ENCODE assay signal across 28 cellular contexts in the genomic region with DNA sequence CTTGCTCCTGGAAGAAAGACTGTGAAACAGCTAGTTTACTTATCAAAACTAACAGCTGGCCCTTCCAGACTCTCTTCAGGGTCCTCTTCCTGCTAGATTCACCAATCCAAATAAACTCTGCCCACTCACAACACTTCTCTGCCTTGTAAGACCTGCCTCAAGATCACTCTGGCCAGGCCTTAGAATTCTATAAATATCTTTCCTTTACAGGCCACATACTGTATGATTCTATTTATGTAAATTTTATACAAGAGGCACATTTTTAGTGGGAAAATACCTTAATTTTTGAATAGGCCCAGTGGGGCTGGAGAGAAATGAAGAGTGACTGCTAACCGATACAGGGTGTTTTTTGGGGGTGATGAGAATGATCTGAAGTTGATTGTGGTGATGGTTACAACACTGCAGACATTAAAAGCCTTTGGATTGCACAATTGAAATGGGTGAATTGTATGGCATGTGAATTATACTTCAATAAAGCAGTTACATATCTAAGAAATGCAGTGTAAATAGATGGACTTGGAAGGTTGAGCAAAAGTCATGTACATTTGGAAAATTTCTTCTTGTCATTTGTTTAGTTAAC.
A peak's percentile ranks its signal among the peaks of the same experiment; 100 is the strongest.
DNase-seq lines count a peak whose midpoint lies in the region; ATAC-seq, FAIRE-seq and TF ChIP-seq lines count a peak whose summit lies in the region.
"Had no signal": no experiment of that assay in that cellular context is flagged by ENCODE, and none has a peak within 500 bp of the region (broad histone marks: within the 10 kb centered on the region; RNA-seq: fewer than 3 reads in every experiment).

No MANE protein-coding gene starts in this region.

- H3K4me3 Mint-ChIP-seq in chondrocyte (ENCODE audit: unreplicated experiment) (no peak overlapping the region), nephron (no peak overlapping the region)
- H3K4me3 Mint-ChIP-seq: activated CD4-positive, alpha-beta T cell treated with anti-CD3 and anti-CD28 coated beads, Interleukin-2, amount 10 ng/mL, durations not matched to agents 7 days and 5 days; activated CD8-positive, alpha-beta memory T cell treated with anti-CD3 and anti-CD28 coated beads, Interleukin-2, amount 10 ng/mL, durations not matched to agents 7 days and 5 days; stimulated activated memory B cell treated with anti-CD40 and anti-IgM and Interleukin-4, amounts not matched to agents 10 μg/mL and 1 μg/mL and 100 μg/mL, for 72 hours had no signal

- TF ChIP-seq POLR2A in GM12891 (IDR thresholded peaks at IDR 0.05; ENCODE audit: low read depth, low read length) = no peak

- H3K4me2 ChIP-seq in PC-3 (ENCODE audit: low read length) (no peak overlapping the region), Karpas-422 (ENCODE audit: low read depth, low read length, poor library complexity, severe bottlenecking) (no peak overlapping the region)

- no peaks in the 10 kb centered on the region for H3F3A ChIP-seq in PC-3 (ENCODE audit: low read length, unreplicated experiment)

- ATAC-seq in PC-3 = no peak
- ATAC-seq: activated CD8-positive, alpha-beta memory T cell treated with anti-CD3 and anti-CD28 coated beads, Interleukin-2, amount 10 ng/mL, durations not matched to agents 7 days and 5 days; activated naive CD4-positive, alpha-beta T cell treated with anti-CD3 and anti-CD28 coated beads, Interleukin-2, amount 50 U/mL, for 72 hours; HCT116; heart right ventricle; left lobe of liver; stimulated activated memory B cell treated with anti-CD40 and anti-IgM and Interleukin-4, amounts not matched to agents 10 μg/mL and 1 μg/mL and 100 μg/mL, for 72 hours had no signal

- peak; percentile 66 for FAIRE-seq in GM12891 (lab: Jason Lieb, UNC)
- FAIRE-seq: G401.6, HTR-8/SVneo, small intestine had no signal

- CTCF ChIA-PET in PC-3 (lab: Charles Lee) = no interaction called here

- no peak overlapping the region for H2AFZ ChIP-seq in PC-3 (ENCODE audit: low read length)
- H2AFZ ChIP-seq in Karpas-422 (ENCODE audit: low read length) = no peak overlapping the region

- BruUV-seq in PC-3 (replicated peaks; lab: Mats Ljungman, UMichigan) = no TSS peak

- H3K27ac ChIP-seq in PC-3 (ENCODE audit: low read length) (no peak overlapping the region), Karpas-422 (ENCODE audit: low read length) (no peak overlapping the region)
- H3K27ac ChIP-seq: dorsolateral prefrontal cortex, epithelial cell of prostate, heart right ventricle, testis had no signal

- H3K9me3 ChIP-seq in PC-3 (ENCODE audit: low read length) (no peaks in the 10 kb centered on the region), Karpas-422 (ENCODE audit: low read length) (no peaks in the 10 kb centered on the region)
- H3K9me3 ChIP-seq: heart right ventricle, testis had no signal

- H3K9me2 ChIP-seq in PC-3 (replicated peaks; ENCODE audit: low read length) (no peaks in the 10 kb centered on the region), Karpas-422 (replicated peaks; ENCODE audit: insufficient read depth, low read length) (no peaks in the 10 kb centered on the region)

- POLR2A ChIA-PET in PC-3 (lab: Charles Lee; ENCODE audit: unreplicated experiment) = no interaction called here

- H3K36me3 ChIP-seq in PC-3 (ENCODE audit: low read depth, low read length) (no peaks in the 10 kb centered on the region), Karpas-422 (ENCODE audit: insufficient read depth, low read length) (no peaks in the 10 kb centered on the region)
- H3K36me3 ChIP-seq: heart right ventricle had no signal

- H3K27me3 Mint-ChIP-seq in chondrocyte (ENCODE audit: low read depth) (no peaks in the 10 kb centered on the region), nephron (ENCODE audit: low read depth) (no peaks in the 10 kb centered on the region)
- H3K27me3 Mint-ChIP-seq: activated CD4-positive, alpha-beta T cell treated with anti-CD3 and anti-CD28 coated beads, Interleukin-2, amount 10 ng/mL, durations not matched to agents 7 days and 5 days; activated CD8-positive, alpha-beta memory T cell treated with anti-CD3 and anti-CD28 coated beads, Interleukin-2, amount 10 ng/mL, durations not matched to agents 7 days and 5 days; stimulated activated memory B cell treated with anti-CD40 and anti-IgM and Interleukin-4, amounts not matched to agents 10 μg/mL and 1 μg/mL and 100 μg/mL, for 72 hours had no signal

- no peaks in the 10 kb centered on the region for H3K4me1 ChIP-seq in PC-3 (ENCODE audit: insufficient read depth, low read length)
- no peaks in the 10 kb centered on the region for H3K4me1 ChIP-seq in Karpas-422 (ENCODE audit: low read length)
- H3K4me1 ChIP-seq: heart right ventricle, testis had no signal

- no peaks in the 10 kb centered on the region for H3K79me2 ChIP-seq in PC-3 (ENCODE audit: low read length)
- no peaks in the 10 kb centered on the region for H3K79me2 ChIP-seq in Karpas-422 (ENCODE audit: low read length)

- H3K27me3 ChIP-seq in PC-3 (ENCODE audit: low read length) (no peaks in the 10 kb centered on the region), Karpas-422 (ENCODE audit: low read length) (no peaks in the 10 kb centered on the region)
- H3K27me3 ChIP-seq: dorsolateral prefrontal cortex, heart right ventricle, testis had no signal

- peak overlapping the region; percentile 60 for H3K27ac Mint-ChIP-seq in chondrocyte (ENCODE audit: unreplicated experiment)
- peak overlapping the region in 2 of 3 experiments; percentile 34 to 58 for H3K27ac Mint-ChIP-seq in nephron
- H3K27ac Mint-ChIP-seq: activated CD4-positive, alpha-beta T cell treated with anti-CD3 and anti-CD28 coated beads, Interleukin-2, amount 10 ng/mL, durations not matched to agents 7 days and 5 days; activated CD8-positive, alpha-beta memory T cell treated with anti-CD3 and anti-CD28 coated beads, Interleukin-2, amount 10 ng/mL, durations not matched to agents 7 days and 5 days; activated naive CD4-positive, alpha-beta T cell treated with anti-CD3 and anti-CD28 coated beads, Interleukin-2, amount 50 U/mL, for 72 hours; stimulated activated memory B cell treated with anti-CD40 and anti-IgM and Interleukin-4, amounts not matched to agents 10 μg/mL and 1 μg/mL and 100 μg/mL, for 72 hours had no signal

- H3K4me3 ChIP-seq in PC-3 (ENCODE audit: low read length) (no peak overlapping the region), Karpas-422 (ENCODE audit: low read length) (no peak overlapping the region)
- H3K4me3 ChIP-seq: dorsolateral prefrontal cortex, heart right ventricle, testis had no signal

- H3K4me1 Mint-ChIP-seq in chondrocyte (ENCODE audit: low read depth) (peaks cover 16% of the 10 kb centered on the region), nephron (peaks cover 12% of the 10 kb centered on the region)
- H3K4me1 Mint-ChIP-seq: activated CD4-positive, alpha-beta T cell treated with anti-CD3 and anti-CD28 coated beads, Interleukin-2, amount 10 ng/mL, durations not matched to agents 7 days and 5 days; activated CD8-positive, alpha-beta memory T cell treated with anti-CD3 and anti-CD28 coated beads, Interleukin-2, amount 10 ng/mL, durations not matched to agents 7 days and 5 days; stimulated activated memory B cell treated with anti-CD40 and anti-IgM and Interleukin-4, amounts not matched to agents 10 μg/mL and 1 μg/mL and 100 μg/mL, for 72 hours had no signal

- intact Hi-C loops in PC-3 (cut with micrococcal nuclease) = no loop called here

- no peak for DNase-seq in GM12891 (ENCODE audit: insufficient read length, low spot score)
- peak; percentile 4 for DNase-seq in NOMO-1 treated with dmso at 0.1 percent for 144 hours (lab: John Stamatoyannopoulos, UW; ENCODE audit: unreplicated experiment)
- no peak for DNase-seq in chondrocyte (ENCODE audit: low spot score)
- no peak for DNase-seq in COLO829 (ENCODE audit: low spot score)
- no peak for DNase-seq in NCI-H2196 (lab: John Stamatoyannopoulos, UW; ENCODE audit: unreplicated experiment)
- DNase-seq in PC-3 = no peak
- DNase-seq in Karpas-422 = no peak
- DNase-seq: activated CD4-positive, alpha-beta T cell treated with anti-CD3 and anti-CD28 coated beads, Interleukin-2, amount 10 ng/mL, durations not matched to agents 7 days and 5 days; activated CD8-positive, alpha-beta memory T cell treated with anti-CD3 and anti-CD28 coated beads, Interleukin-2, amount 10 ng/mL, durations not matched to agents 7 days and 5 days; aorta; caudate nucleus; dorsolateral prefrontal cortex; foreskin fibroblast; heart right ventricle; Kasumi-1; NCI-H1105 treated with DMSO at 0.1 percent for 48 hours; NCI-H524; SW 1271; testis had no signal

- H3K36me3 Mint-ChIP-seq in chondrocyte (ENCODE audit: low read depth) = no peaks in the 10 kb centered on the region
- no peaks in the 10 kb centered on the region for H3K36me3 Mint-ChIP-seq in nephron (ENCODE audit: low read depth)
- H3K36me3 Mint-ChIP-seq: activated CD8-positive, alpha-beta memory T cell treated with anti-CD3 and anti-CD28 coated beads, Interleukin-2, amount 10 ng/mL, durations not matched to agents 7 days and 5 days; activated naive CD4-positive, alpha-beta T cell treated with anti-CD3 and anti-CD28 coated beads, Interleukin-2, amount 50 U/mL, for 72 hours; stimulated activated memory B cell treated with anti-CD40 and anti-IgM and Interleukin-4, amounts not matched to agents 10 μg/mL and 1 μg/mL and 100 μg/mL, for 72 hours had no signal

- no peaks in the 10 kb centered on the region for H4K20me1 ChIP-seq in PC-3 (ENCODE audit: low read length)
- no peaks in the 10 kb centered on the region for H4K20me1 ChIP-seq in Karpas-422 (ENCODE audit: insufficient read depth, low read depth, low read length)

- H3K9ac ChIP-seq in PC-3 (ENCODE audit: low read length) = no peak overlapping the region
- no peak overlapping the region for H3K9ac ChIP-seq in Karpas-422 (ENCODE audit: low read length)

- TF ChIP-seq CTCF in chondrocyte (IDR thresholded peaks at IDR 0.05) (no peak), nephron (IDR thresholded peaks at IDR 0.05; ENCODE audit: unreplicated experiment in 3 of 3) (no peak), PC-3 (conservative IDR thresholded peaks at IDR 0.05; ENCODE audit: low read depth, low read length) (no peak)

- H3K9me3 Mint-ChIP-seq in chondrocyte (ENCODE audit: low read depth) (no peaks in the 10 kb centered on the region), nephron (no peaks in the 10 kb centered on the region)
- H3K9me3 Mint-ChIP-seq: activated CD4-positive, alpha-beta T cell treated with anti-CD3 and anti-CD28 coated beads, Interleukin-2, amount 10 ng/mL, durations not matched to agents 7 days and 5 days; activated naive CD4-positive, alpha-beta T cell treated with anti-CD3 and anti-CD28 coated beads, Interleukin-2, amount 50 U/mL, for 72 hours; stimulated activated memory B cell treated with anti-CD40 and anti-IgM and Interleukin-4, amounts not matched to agents 10 μg/mL and 1 μg/mL and 100 μg/mL, for 72 hours had no signal

TF ChIP-seq in GM12891, 5 proteins besides CTCF, POLR2A, EP300 and RAD21:
- TF ChIP-seq POLR2AphosphoS5 (IDR thresholded peaks at IDR 0.05; ENCODE audit: low read depth, low read length) = no peak
- TF ChIP-seq SPI1 (IDR thresholded peaks at IDR 0.05; ENCODE audit: low read depth, low read length) = no peak
- no peak for TF ChIP-seq TAF1 (IDR thresholded peaks at IDR 0.05; ENCODE audit: low read depth, low read length)
- no peak for TF ChIP-seq PAX5 (IDR thresholded peaks at IDR 0.05; ENCODE audit: insufficient read depth, low read length, severe bottlenecking)
- TF ChIP-seq POU2F2 (IDR thresholded peaks at IDR 0.05; ENCODE audit: low read depth, low read length) = no peak
